24 cellular contexts compared by ENCODE assay signal in genomic region chr6:139832906-139833305, GRCh38.
"Had no signal": no experiment of that assay in that cellular context is flagged by ENCODE, and none has a peak within 500 bp of the region (broad histone marks: within the 10 kb centered on the region; RNA-seq: fewer than 3 reads in every experiment).

No MANE protein-coding gene starts in this region.

- H3K4me1 Mint-ChIP-seq: immature natural killer cell, mesothelial cell of epicardium had no signal

- H3K36me3 ChIP-seq: esophagus muscularis mucosa, heart left ventricle, left ventricle myocardium inferior, lower lobe of right lung had no signal

- H3K27ac Mint-ChIP-seq: immature natural killer cell, mesothelial cell of epicardium had no signal

- H3K9me3 Mint-ChIP-seq: immature natural killer cell had no signal

- DNase-seq: dermis blood vessel endothelial cell; dorsolateral prefrontal cortex; effector CD4-positive, alpha-beta T cell; effector memory CD4-positive, alpha-beta T cell; foreskin keratinocyte; glutamatergic neuron; heart left ventricle; hypothalamus; immature natural killer cell; islet precursor cell; kidney; kidney glomerular epithelial cell; left colon; left ventricle myocardium inferior; lower lobe of right lung; mesenchymal stem cell; mucosa of descending colon had no signal

- H3K27me3 ChIP-seq: esophagus muscularis mucosa, foreskin keratinocyte, heart left ventricle, hepatocyte had no signal

- H3K27ac ChIP-seq: coronary artery, dorsolateral prefrontal cortex, esophagus muscularis mucosa, foreskin keratinocyte, heart left ventricle, hepatocyte, left ventricle myocardium inferior, lower lobe of right lung had no signal

- H3K4me2 ChIP-seq: hepatocyte had no signal

- FAIRE-seq: colon, endothelial cell of umbilical vein, frontal cortex, kidney had no signal

- H3K4me3 ChIP-seq: coronary artery, dorsolateral prefrontal cortex, esophagus muscularis mucosa, heart left ventricle, hepatocyte, left ventricle myocardium inferior, lower lobe of right lung, mucosa of descending colon had no signal

- H2AFZ ChIP-seq: hepatocyte had no signal

- H3K36me3 Mint-ChIP-seq: immature natural killer cell, mesothelial cell of epicardium had no signal

- H3K9me3 ChIP-seq: esophagus muscularis mucosa, heart left ventricle, left ventricle myocardium inferior, lower lobe of right lung, mucosa of descending colon had no signal

- H3K4me1 ChIP-seq: esophagus muscularis mucosa, foreskin keratinocyte, lower lobe of right lung had no signal

- ATAC-seq: foreskin keratinocyte, heart left ventricle, left colon, mucosa of descending colon had no signal

- H3K4me3 Mint-ChIP-seq: immature natural killer cell, mesothelial cell of epicardium had no signal

- H3K79me2 ChIP-seq: hepatocyte had no signal
